ENCODE assay signal across 8 cellular contexts in the genomic region with DNA sequence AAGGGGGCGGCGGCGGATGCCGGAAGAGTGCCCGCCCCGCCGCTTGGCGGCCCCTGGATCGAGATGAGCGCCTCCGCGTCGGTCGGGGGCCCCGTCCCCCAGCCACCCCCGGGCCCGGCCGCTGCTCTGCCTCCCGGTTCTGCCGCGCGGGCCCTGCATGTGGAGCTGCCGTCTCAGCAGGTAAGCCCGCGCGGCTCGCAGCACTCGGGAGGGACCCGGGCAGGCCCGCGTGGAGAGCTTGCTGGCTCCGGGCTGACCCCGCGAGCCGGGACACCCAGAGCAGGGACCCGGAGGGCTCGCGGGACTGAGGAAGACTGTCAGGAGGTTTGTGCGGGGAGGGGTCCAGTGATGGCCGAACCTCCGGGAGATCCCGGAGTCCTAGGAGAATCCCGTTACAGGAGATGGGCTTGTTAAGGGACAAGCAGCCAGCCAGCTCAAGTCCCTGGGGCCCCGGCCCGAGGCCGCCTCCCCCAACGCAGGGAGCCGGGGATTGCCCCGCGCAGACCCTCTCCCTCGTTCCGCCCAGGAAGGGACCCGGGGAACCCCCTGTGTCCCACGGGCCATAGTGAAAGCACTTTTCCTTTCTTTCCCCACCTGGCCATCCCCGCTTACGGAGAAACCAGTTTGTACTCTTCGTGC. TPM values are rescaled to one million over a fixed set of nuclear protein-coding genes. Genes with fewer than 3 reads are reported as not detected.
DNase-seq lines count a peak whose midpoint lies in the region; ATAC-seq and TF ChIP-seq lines count a peak whose summit lies in the region.

No MANE protein-coding gene starts in this region.

- peak overlapping the region; percentile 68 for H3K27ac ChIP-seq in C4-2B
- H3K27ac ChIP-seq in HL-60 (replicated peaks), result peak overlapping the region; percentile 83
- H3K27ac ChIP-seq in VCaP, result peak overlapping the region; percentile 88
- peak overlapping the region; percentile 89 for H3K27ac ChIP-seq in effector memory CD4-positive, alpha-beta T cell (ENCODE audit: insufficient read depth, low read length, poor library complexity, severe bottlenecking)
- peak overlapping the region; percentile 80 to 97 (median 94) for H3K27ac ChIP-seq in stomach

- no peak for TF ChIP-seq POLR2A in stomach (IDR thresholded peaks at IDR 0.05)

- no peaks in the 10 kb centered on the region for H3K27me3 ChIP-seq in HL-60 (ENCODE audit: insufficient read depth, poor library complexity, severe bottlenecking)
- no peaks in the 10 kb centered on the region for H3K27me3 ChIP-seq in effector memory CD4-positive, alpha-beta T cell (replicated peaks; ENCODE audit: control insufficient read depth, insufficient read depth, low read length, poor library complexity, severe bottlenecking)
- H3K27me3 ChIP-seq in stomach, result no peaks in the 10 kb centered on the region

- H3K4me1 ChIP-seq in effector memory CD4-positive, alpha-beta T cell (ENCODE audit: control insufficient read depth, insufficient read depth, low read length, poor library complexity, severe bottlenecking), result peaks cover 22% of the 10 kb centered on the region
- H3K4me1 ChIP-seq in mucosa of descending colon (ENCODE audit: low read depth) (peaks cover 17% of the 10 kb centered on the region), stomach (peaks cover 19 to 53% (median 41%) of the 10 kb centered on the region in 4 donors)

- DNase-seq in HL-60 (ENCODE audit: low read depth in 1 of 2, low spot score in 1 of 2) (peak in 1 of 2 experiments; percentile 24), mucosa of descending colon (peak in 2 of 3 donors; percentile 43 to 74), stomach (peak; percentile 47), NCI-H510A treated with DMSO at 0.1 percent for 48 hours (lab: John Stamatoyannopoulos, UW) (no peak)
- peak; percentile 40 to 60 (median 49) for DNase-seq in effector memory CD4-positive, alpha-beta T cell

- no peaks in the 10 kb centered on the region for H3K36me3 ChIP-seq in effector memory CD4-positive, alpha-beta T cell (ENCODE audit: control insufficient read depth, insufficient read depth, low read length)
- H3K36me3 ChIP-seq in mucosa of descending colon (ENCODE audit: low read depth), result no peaks in the 10 kb centered on the region
- H3K36me3 ChIP-seq in stomach, result no peaks in the 10 kb centered on the region

- ATAC-seq in GM19438 (IDR thresholded peaks at IDR 0.05; ENCODE audit: low read depth, unreplicated experiment) (peak; percentile 19), mucosa of descending colon (peak; percentile 33)

- H3K9me3 ChIP-seq in effector memory CD4-positive, alpha-beta T cell (ENCODE audit: control insufficient read depth, low read length), result no peaks in the 10 kb centered on the region
- H3K9me3 ChIP-seq in mucosa of descending colon (no peaks in the 10 kb centered on the region), stomach (no peaks in the 10 kb centered on the region)

- WGBS in stomach, 5 donors, result 0 to 2% (median 1%) methylated on average over 9 to 57 of the region's 57 CpGs

- no peak for TF ChIP-seq CTCF in C4-2B (conservative IDR thresholded peaks at IDR 0.05)
- TF ChIP-seq CTCF in HL-60 (IDR thresholded peaks at IDR 0.05; ENCODE audit: insufficient read depth, low read length), result no peak
- TF ChIP-seq CTCF in VCaP (conservative IDR thresholded peaks at IDR 0.05), result no peak
- no peak for TF ChIP-seq CTCF in mucosa of descending colon (IDR thresholded peaks at IDR 0.05)
- no peak for TF ChIP-seq CTCF in stomach (IDR thresholded peaks at IDR 0.05)

- H3K4me3 ChIP-seq in HL-60 (replicated peaks; ENCODE audit: insufficient read depth, low read length), result peak overlapping the region; percentile 88
- peak overlapping the region; percentile 94 for H3K4me3 ChIP-seq in effector memory CD4-positive, alpha-beta T cell (ENCODE audit: insufficient read depth, low read depth, low read length, poor library complexity, severe bottlenecking)
- H3K4me3 ChIP-seq in mucosa of descending colon, result peak overlapping the region; percentile 87
- H3K4me3 ChIP-seq in stomach, result peak overlapping the region; percentile 89 to 97 (median 93)

- intact Hi-C loops in mucosa of descending colon (cut with DNase I, micrococcal nuclease), result no loop called here
- intact Hi-C loops in stomach (cut with DNase I; ENCODE audit: low total_unique reads), result no loop called here

- no peak for TF ChIP-seq EP300 in stomach (IDR thresholded peaks at IDR 0.05)

RNA-seq across cellular contexts. Expression of a gene that starts 0.5 kb away (rescaled TPM):
- total RNA-seq in mucosa of descending colon (10 to 100 TPM; 14.9 to 37.1 (median 16.9) TPM), stomach (10 to 100 TPM; 18.8 to 55.5 (median 33.0) TPM)
- polyA plus RNA-seq in stomach, result 1 to 10 TPM; 4.7 to 8.9 (median 6.5) TPM

RNA-seq across cellular contexts. Expression of a gene that starts 46.9 kb away (rescaled TPM):
- total RNA-seq in mucosa of descending colon, result 1 to 10 TPM; 3.4 to 4.2 (median 3.5) TPM
- total RNA-seq in stomach, result 10 to 100 TPM in 1 of 5 donors, 1 to 10 TPM in 1, under 1 TPM in 1, not detected in 2; 0.45 to 16.1 (median 5.5) TPM
- polyA plus RNA-seq in stomach, result 1 to 10 TPM; 1.7 to 5.0 (median 2.4) TPM
